Comparison of ENCODE assay signal across 1 cellular context in the genomic region with DNA sequence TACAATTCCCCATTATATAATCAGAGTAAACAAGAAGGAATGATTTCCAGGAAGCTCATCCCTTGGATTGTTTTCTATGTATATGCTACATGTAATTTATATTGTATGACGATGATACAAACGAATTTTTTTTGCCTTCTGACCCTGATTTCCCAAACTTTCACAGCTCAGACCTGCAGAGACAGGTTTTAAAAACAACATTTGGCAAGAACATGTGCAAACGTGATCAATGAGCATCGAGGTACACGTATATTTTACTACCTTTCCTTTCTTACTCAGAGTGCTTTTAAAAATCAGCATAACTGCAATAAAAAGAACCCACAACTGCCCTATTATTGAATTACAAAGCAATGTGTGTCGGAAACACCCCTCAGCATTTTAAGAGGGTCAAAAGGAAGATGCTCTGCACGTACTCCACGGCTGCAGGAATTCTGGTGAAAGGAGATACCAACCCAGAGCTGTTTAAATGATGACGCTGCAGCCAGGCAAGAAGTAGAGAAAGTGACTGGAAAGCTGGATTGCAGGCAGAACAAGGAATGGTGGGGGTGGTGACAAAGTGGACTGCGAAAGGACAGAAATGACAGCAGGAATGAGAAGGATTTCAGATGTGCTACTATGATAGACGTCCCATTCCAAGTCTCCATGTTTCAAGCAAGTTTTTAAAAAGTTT.
TF ChIP-seq lines count a peak whose summit lies in the region.

No MANE protein-coding gene starts in this region.

TF ChIP-seq in liver, 16 proteins besides CTCF, POLR2A, EP300 and RAD21 (continued from another document):
- TF ChIP-seq, protein P1, sequence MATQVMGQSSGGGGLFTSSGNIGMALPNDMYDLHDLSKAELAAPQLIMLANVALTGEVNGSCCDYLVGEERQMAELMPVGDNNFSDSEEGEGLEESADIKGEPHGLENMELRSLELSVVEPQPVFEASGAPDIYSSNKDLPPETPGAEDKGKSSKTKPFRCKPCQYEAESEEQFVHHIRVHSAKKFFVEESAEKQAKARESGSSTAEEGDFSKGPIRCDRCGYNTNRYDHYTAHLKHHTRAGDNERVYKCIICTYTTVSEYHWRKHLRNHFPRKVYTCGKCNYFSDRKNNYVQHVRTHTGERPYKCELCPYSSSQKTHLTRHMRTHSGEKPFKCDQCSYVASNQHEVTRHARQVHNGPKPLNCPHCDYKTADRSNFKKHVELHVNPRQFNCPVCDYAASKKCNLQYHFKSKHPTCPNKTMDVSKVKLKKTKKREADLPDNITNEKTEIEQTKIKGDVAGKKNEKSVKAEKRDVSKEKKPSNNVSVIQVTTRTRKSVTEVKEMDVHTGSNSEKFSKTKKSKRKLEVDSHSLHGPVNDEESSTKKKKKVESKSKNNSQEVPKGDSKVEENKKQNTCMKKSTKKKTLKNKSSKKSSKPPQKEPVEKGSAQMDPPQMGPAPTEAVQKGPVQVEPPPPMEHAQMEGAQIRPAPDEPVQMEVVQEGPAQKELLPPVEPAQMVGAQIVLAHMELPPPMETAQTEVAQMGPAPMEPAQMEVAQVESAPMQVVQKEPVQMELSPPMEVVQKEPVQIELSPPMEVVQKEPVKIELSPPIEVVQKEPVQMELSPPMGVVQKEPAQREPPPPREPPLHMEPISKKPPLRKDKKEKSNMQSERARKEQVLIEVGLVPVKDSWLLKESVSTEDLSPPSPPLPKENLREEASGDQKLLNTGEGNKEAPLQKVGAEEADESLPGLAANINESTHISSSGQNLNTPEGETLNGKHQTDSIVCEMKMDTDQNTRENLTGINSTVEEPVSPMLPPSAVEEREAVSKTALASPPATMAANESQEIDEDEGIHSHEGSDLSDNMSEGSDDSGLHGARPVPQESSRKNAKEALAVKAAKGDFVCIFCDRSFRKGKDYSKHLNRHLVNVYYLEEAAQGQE (IDR thresholded peaks at IDR 0.05) = no peak
- TF ChIP-seq, protein P2, sequence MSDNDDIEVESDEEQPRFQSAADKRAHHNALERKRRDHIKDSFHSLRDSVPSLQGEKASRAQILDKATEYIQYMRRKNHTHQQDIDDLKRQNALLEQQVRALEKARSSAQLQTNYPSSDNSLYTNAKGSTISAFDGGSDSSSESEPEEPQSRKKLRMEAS (IDR thresholded peaks at IDR 0.05) = no peak
- TF ChIP-seq JUND (IDR thresholded peaks at IDR 0.05) = no peak
- TF ChIP-seq, protein P3, sequence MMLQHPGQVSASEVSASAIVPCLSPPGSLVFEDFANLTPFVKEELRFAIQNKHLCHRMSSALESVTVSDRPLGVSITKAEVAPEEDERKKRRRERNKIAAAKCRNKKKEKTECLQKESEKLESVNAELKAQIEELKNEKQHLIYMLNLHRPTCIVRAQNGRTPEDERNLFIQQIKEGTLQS (IDR thresholded peaks at IDR 0.05) = no peak
- TF ChIP-seq EGR1 (IDR thresholded peaks at IDR 0.05; ENCODE audit: low read depth in 2 of 2) = no peak
- no peak for TF ChIP-seq GABPA (IDR thresholded peaks at IDR 0.05 in 1 of 2, conservative IDR thresholded peaks at IDR 0.05 in 1 of 2)
- no peak for TF ChIP-seq FOXA1 (IDR thresholded peaks at IDR 0.05)
- no peak for TF ChIP-seq TAF1 (conservative IDR thresholded peaks at IDR 0.05)
